Comparison of ENCODE assay signal across 8 cellular contexts in the genomic region with DNA sequence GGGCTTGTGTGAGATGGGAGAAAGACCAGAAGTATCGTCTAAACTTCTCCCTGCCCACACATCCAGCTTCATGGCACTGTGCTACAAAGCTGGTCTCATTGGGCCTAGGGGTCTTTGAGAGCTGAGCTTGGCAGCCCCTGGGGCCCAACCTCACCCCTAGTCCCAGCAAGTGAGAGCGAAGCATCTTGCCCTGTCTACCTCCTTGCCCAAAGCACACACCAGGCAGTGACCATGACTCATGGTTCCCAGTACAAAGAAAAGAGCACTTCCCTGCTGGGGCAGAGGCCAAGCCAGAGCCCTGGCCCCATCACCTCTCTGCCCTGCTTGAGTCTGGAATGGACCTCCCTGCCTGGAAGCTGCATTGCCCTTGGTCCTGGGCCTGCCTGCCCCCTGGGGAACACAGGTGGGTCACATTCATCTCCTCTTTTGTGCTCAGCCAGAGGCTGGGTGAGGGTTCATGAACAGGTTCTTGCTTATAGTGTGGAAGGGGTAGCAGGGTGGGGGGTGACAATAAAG. TPM values are rescaled to one million over a fixed set of nuclear protein-coding genes. Genes with fewer than 3 reads are reported as not detected.
DNase-seq lines count a peak whose midpoint lies in the region; ATAC-seq, FAIRE-seq and TF ChIP-seq lines count a peak whose summit lies in the region.

No MANE protein-coding gene starts in this region.

- H3K4me1 ChIP-seq in SK-N-SH (ENCODE audit: control insufficient read depth in 1 of 2, insufficient read depth in 2 of 2, low read depth in 1 of 2, low read length in 1 of 2) = peaks cover 0 to 8% of the 10 kb centered on the region in 2 experiments; a peak in 1 of 4 replicates

- no peak overlapping the region for H3K4me3 Mint-ChIP-seq in chondrocyte (ENCODE audit: unreplicated experiment)

- H3K4me1 Mint-ChIP-seq in chondrocyte (ENCODE audit: low read depth) = peaks cover 35% of the 10 kb centered on the region

- no peak overlapping the region for H3K27ac Mint-ChIP-seq in chondrocyte (ENCODE audit: unreplicated experiment)

- H3K27me3 Mint-ChIP-seq in chondrocyte (ENCODE audit: low read depth) = no peaks in the 10 kb centered on the region

- no peak overlapping the region for H3K27ac ChIP-seq in SK-N-SH (ENCODE audit: low read depth in 2 of 2, low read length in 1 of 2)

- no peaks in the 10 kb centered on the region for H3K9me3 Mint-ChIP-seq in chondrocyte (ENCODE audit: low read depth)

- CTCF ChIA-PET in SK-N-SH (lab: Yijun Ruan, JAX) = interaction anchor here (1.2 to 2.8 kb wide), 6 partner anchors 11 to 41 kb away, joined by 3 to 23 read pairs (median 4); no protein-coding TSS in a partner anchor

- no peak overlapping the region for H2AFZ ChIP-seq in SK-N-SH (ENCODE audit: low read depth)

- H3K36me3 ChIP-seq in SK-N-SH (replicated peaks in 1 of 2; ENCODE audit: control insufficient read depth in 1 of 2, insufficient read depth in 2 of 2, low read length in 1 of 2) = no peaks in the 10 kb centered on the region

- H3K4me3 ChIP-seq in SK-N-SH (ENCODE audit: low read depth in 2 of 2, low read length in 1 of 2) (no peak overlapping the region), fibroblast of villous mesenchyme (ENCODE audit: low read depth, low read length) (peak overlapping the region; percentile 70)

- no peak for TF ChIP-seq POLR2A in H54 (IDR thresholded peaks at IDR 0.05; ENCODE audit: low read depth, low read length)

- no peaks in the 10 kb centered on the region for H3K9me3 ChIP-seq in SK-N-SH

- POLR2A ChIA-PET in SK-N-SH (lab: Yijun Ruan, JAX) = no interaction called here

- ATAC-seq in HG03457 (IDR thresholded peaks at IDR 0.05; ENCODE audit: unreplicated experiment) = no peak

- no peaks in the 10 kb centered on the region for H4K20me1 ChIP-seq in SK-N-SH (ENCODE audit: insufficient read depth)

- H3K9ac ChIP-seq in SK-N-SH = no peak overlapping the region

- no CpG with 5 or more reads among the region's 2 CpGs for WGBS in SK-N-SH (ENCODE audit: low lambda C conversion rate)

- no peak overlapping the region for H3K4me2 ChIP-seq in SK-N-SH

- H3K79me2 ChIP-seq in SK-N-SH (ENCODE audit: insufficient read depth) = no peaks in the 10 kb centered on the region

- peaks cover 2% of the 10 kb centered on the region for H3F3A ChIP-seq in SK-N-SH (replicated peaks; ENCODE audit: insufficient read depth)

- DNase-seq in H54 (ENCODE audit: insufficient read length, low spot score) = peak; percentile 97
- DNase-seq in SK-N-SH = no peak
- no peak for DNase-seq in fibroblast of villous mesenchyme (ENCODE audit: low read depth)
- DNase-seq in renal cortical epithelial cell (ENCODE audit: low read depth) = peak; percentile 68
- DNase-seq in amniotic stem cell (lab: John Stamatoyannopoulos, UW) = no peak
- no peak for DNase-seq in GF-D8 (lab: John Stamatoyannopoulos, UW)
- DNase-seq in chondrocyte (ENCODE audit: low spot score) = no peak

- H3K27me3 ChIP-seq in SK-N-SH (ENCODE audit: insufficient read depth) = no peaks in the 10 kb centered on the region

- peak; percentile 6 for FAIRE-seq in H54 (lab: Jason Lieb, UNC)

- no peaks in the 10 kb centered on the region for H3K9me2 ChIP-seq in SK-N-SH

- TF ChIP-seq RAD21 in SK-N-SH (IDR thresholded peaks at IDR 0.05; ENCODE audit: low read length) = no peak

- no peak for TF ChIP-seq EP300 in SK-N-SH (IDR thresholded peaks at IDR 0.05; ENCODE audit: borderline replicate concordance in 1 of 2, low read depth in 1 of 2, low read length in 1 of 2)

- TF ChIP-seq CTCF in SK-N-SH (IDR thresholded peaks at IDR 0.05) (no peak), fibroblast of villous mesenchyme (IDR thresholded peaks at IDR 0.05; ENCODE audit: insufficient read depth, low read depth, low read length) (no peak), chondrocyte (IDR thresholded peaks at IDR 0.05) (no peak)

- no peaks in the 10 kb centered on the region for H3K36me3 Mint-ChIP-seq in chondrocyte (ENCODE audit: low read depth)

TF ChIP-seq in SK-N-SH, 30 proteins besides CTCF, POLR2A, EP300 and RAD21:
- TF ChIP-seq FOSL2 (IDR thresholded peaks at IDR 0.05; ENCODE audit: borderline replicate concordance, low read depth) = peak; percentile 32; the same call in 1 of the 2 replicates
- TF ChIP-seq REST (IDR thresholded peaks at IDR 0.05; ENCODE audit: low read depth, low read length) = no peak
- no peak for TF ChIP-seq RFX5 (IDR thresholded peaks at IDR 0.05; ENCODE audit: low read length)
- TF ChIP-seq EZH2phosphoT487 (IDR thresholded peaks at IDR 0.05; ENCODE audit: borderline replicate concordance, low read depth) = no peak

RNA-seq across cellular contexts. Expression of gene SLC16A5, which starts 1.2 kb away (rescaled TPM):
- 0.03 and 0.06 TPM in 2 replicates for polyA plus RNA-seq in SK-N-SH (2012; rRNA removed)
- polyA plus RNA-seq in SK-N-SH (2012; cell fraction: cytosol; rRNA removed) = 0.03 TPM in 1 of 2 replicates, not detected in the other
- 0.06 TPM in 1 of 2 replicates, not detected in the other for polyA plus RNA-seq in SK-N-SH (2012; cell fraction: nucleus; rRNA removed)
- total RNA-seq in fibroblast of villous mesenchyme = 5.6 and 6.4 TPM in 2 replicates
- 35.6 and 165 TPM in 2 replicates for total RNA-seq in renal cortical epithelial cell
- 2.1 to 3.0 TPM (median 3.0 TPM) in 3 replicates for total RNA-seq in chondrocyte

RNA-seq across cellular contexts. Expression of gene ARMC7, which starts 20.8 kb away (rescaled TPM):
- polyA plus RNA-seq in SK-N-SH (2012; rRNA removed) = 7.3 and 10.8 TPM in 2 replicates
- polyA plus RNA-seq in SK-N-SH (2012; cell fraction: cytosol; rRNA removed) = 5.9 and 7.9 TPM in 2 replicates
- polyA plus RNA-seq in SK-N-SH (2012; cell fraction: nucleus; rRNA removed) = 10.6 and 11.4 TPM in 2 replicates
- 2.6 and 3.0 TPM in 2 replicates for total RNA-seq in fibroblast of villous mesenchyme
- 1.2 and 14.2 TPM in 2 replicates for total RNA-seq in renal cortical epithelial cell
- total RNA-seq in chondrocyte = 10.8 to 12.3 TPM (median 12.1 TPM) in 3 replicates

RNA-seq across cellular contexts. Expression of gene KCTD2, which starts 41.9 kb away (rescaled TPM):
- 27.5 and 34.2 TPM in 2 replicates for polyA plus RNA-seq in SK-N-SH (2012; rRNA removed)
- 22.2 and 28.7 TPM in 2 replicates for polyA plus RNA-seq in SK-N-SH (2012; cell fraction: cytosol; rRNA removed)
- polyA plus RNA-seq in SK-N-SH (2012; cell fraction: nucleus; rRNA removed) = 25.7 and 26.5 TPM in 2 replicates
- 16.4 and 22.5 TPM in 2 replicates for total RNA-seq in fibroblast of villous mesenchyme
- total RNA-seq in renal cortical epithelial cell = 13.4 and 29.6 TPM in 2 replicates
- 16.8 to 20.4 TPM (median 17.1 TPM) in 3 replicates for total RNA-seq in chondrocyte

RNA-seq across cellular contexts. Expression of gene ATP5PD, which starts 42.2 kb away (rescaled TPM):
- 354 and 454 TPM in 2 replicates for polyA plus RNA-seq in SK-N-SH (2012; rRNA removed)
- 479 and 520 TPM in 2 replicates for polyA plus RNA-seq in SK-N-SH (2012; cell fraction: cytosol; rRNA removed)
- 154 and 185 TPM in 2 replicates for polyA plus RNA-seq in SK-N-SH (2012; cell fraction: nucleus; rRNA removed)
- 275 and 323 TPM in 2 replicates for total RNA-seq in fibroblast of villous mesenchyme
- total RNA-seq in renal cortical epithelial cell = 266 and 415 TPM in 2 replicates
- total RNA-seq in chondrocyte = 178 to 185 TPM (median 183 TPM) in 3 replicates

RNA-seq across cellular contexts. Expression of gene NT5C, which starts 42.6 kb away (rescaled TPM):
- polyA plus RNA-seq in SK-N-SH (2012; rRNA removed) = 111 and 114 TPM in 2 replicates
- polyA plus RNA-seq in SK-N-SH (2012; cell fraction: cytosol; rRNA removed) = 53.5 and 66.8 TPM in 2 replicates
- 316 and 454 TPM in 2 replicates for polyA plus RNA-seq in SK-N-SH (2012; cell fraction: nucleus; rRNA removed)
- 40.2 and 98.2 TPM in 2 replicates for total RNA-seq in fibroblast of villous mesenchyme
- 22.9 and 77.3 TPM in 2 replicates for total RNA-seq in renal cortical epithelial cell
- total RNA-seq in chondrocyte = 23.3 to 31.2 TPM (median 30.4 TPM) in 3 replicates

Comparison
In these comparisons a context has a peak if more than half of its experiments do, and no peak if none do; other contexts are left out.
1. DNase-seq: peak in H54 (single experiment) and renal cortical epithelial cell (single experiment); none in SK-N-SH (single experiment), fibroblast of villous mesenchyme (single experiment), amniotic stem cell (single experiment), GF-D8 (single experiment) and chondrocyte (single experiment).